11 cellular contexts compared by ENCODE assay signal in genomic region chr15:85554852-85555521, GRCh38.
DNase-seq lines count a peak whose midpoint lies in the region; ATAC-seq lines count a peak whose summit lies in the region.
"Had no signal": no experiment of that assay in that cellular context is flagged by ENCODE, and none has a peak within 500 bp of the region (broad histone marks: within the 10 kb centered on the region; RNA-seq: fewer than 3 reads in every experiment).

No MANE protein-coding gene starts in this region.

- no peaks in the 10 kb centered on the region for H3K79me1 ChIP-seq in trophoblast cell (ENCODE audit: low read length)

- intact Hi-C loops in activated CD4-positive, alpha-beta T cell treated with anti-CD3 and anti-CD28 coated beads for 36 hours (cut with DNase I, micrococcal nuclease), result no loop called here
- intact Hi-C loops in sciatic nerve (cut with DNase I), result no loop called here

- peak; percentile 17 for ATAC-seq in activated CD4-positive, alpha-beta T cell treated with anti-CD3 and anti-CD28 coated beads for 36 hours
- ATAC-seq in HG03066 (IDR thresholded peaks at IDR 0.05; ENCODE audit: low read depth, unreplicated experiment) (peak; percentile 54), sciatic nerve (peak; percentile 51)

- no peak overlapping the region for H3K4me2 ChIP-seq in trophoblast cell (ENCODE audit: low read length)

- no peak overlapping the region for H3K27ac Mint-ChIP-seq in activated CD4-positive, alpha-beta T cell treated with anti-CD3 and anti-CD28 coated beads for 36 hours
- H3K27ac Mint-ChIP-seq: activated CD4-positive, alpha-beta memory T cell treated with anti-CD3 and anti-CD28 coated beads for 36 hours had no signal

- H3K27me3 ChIP-seq in trophoblast cell (ENCODE audit: insufficient read depth, low read length), result no peaks in the 10 kb centered on the region

- H3K18ac ChIP-seq in trophoblast cell (ENCODE audit: low read length), result no peak overlapping the region

- POLR2A ChIA-PET in activated CD4-positive, alpha-beta T cell treated with anti-CD3 and anti-CD28 coated beads for 36 hours (lab: Charles Lee), result no interaction called here

- no peak overlapping the region for H3K4ac ChIP-seq in trophoblast cell (ENCODE audit: low read depth, low read length)

- no peak overlapping the region for H2AFZ ChIP-seq in trophoblast cell (ENCODE audit: insufficient read depth, low read length, poor library complexity)

- DNase-seq in activated CD4-positive, alpha-beta T cell treated with anti-CD3 and anti-CD28 coated beads for 36 hours, result no peak
- DNase-seq in activated CD4-positive, alpha-beta T cell treated with anti-CD3 and anti-CD28 coated beads, Interleukin-2, amount 50 U/mL, for 48 hours, result no peak
- DNase-seq in SKM-1 treated with dmso at 0.1 percent for 144 hours (lab: John Stamatoyannopoulos, UW; ENCODE audit: unreplicated experiment) (peak; percentile 92), sciatic nerve (ENCODE audit: low spot score) (no peak), occipital lobe (lab: John Stamatoyannopoulos, UW) (no peak), trophoblast cell (no peak), NCI-H510A (lab: John Stamatoyannopoulos, UW) (no peak)
- DNase-seq: activated CD4-positive, alpha-beta memory T cell treated with anti-CD3 and anti-CD28 coated beads for 36 hours; NCI-H748 treated with DMSO at 0.1 percent for 48 hours had no signal

- no peak overlapping the region for H3K4me3 Mint-ChIP-seq in activated CD4-positive, alpha-beta T cell treated with anti-CD3 and anti-CD28 coated beads for 36 hours
- H3K4me3 Mint-ChIP-seq: activated CD4-positive, alpha-beta memory T cell treated with anti-CD3 and anti-CD28 coated beads for 36 hours had no signal

- H3K9me3 ChIP-seq in trophoblast cell (ENCODE audit: insufficient read depth, low read depth, low read length), result peaks cover 2% of the 10 kb centered on the region
- H3K9me3 ChIP-seq: prostate gland had no signal

- no peak overlapping the region for H3K23ac ChIP-seq in trophoblast cell (ENCODE audit: low read length)

- H3K27ac ChIP-seq in trophoblast cell (ENCODE audit: low read depth, low read length), result no peak overlapping the region
- H3K27ac ChIP-seq: prostate gland had no signal

- no peak overlapping the region for H4K12ac ChIP-seq in trophoblast cell (ENCODE audit: low read depth, low read length)

- H3K36me3 Mint-ChIP-seq in activated CD4-positive, alpha-beta T cell treated with anti-CD3 and anti-CD28 coated beads for 36 hours (ENCODE audit: low read depth), result peaks cover 29% of the 10 kb centered on the region

- H2AK5ac ChIP-seq in trophoblast cell (ENCODE audit: low read length), result no peak overlapping the region

- no peak overlapping the region for H4K8ac ChIP-seq in trophoblast cell (ENCODE audit: low read depth, low read length)

- no peak overlapping the region for H4K91ac ChIP-seq in trophoblast cell (ENCODE audit: low read depth, low read length)

- no CpG with 5 or more reads among the region's 7 CpGs for WGBS in trophoblast cell (ENCODE audit: extremely low coverage, insufficient coverage, insufficient read length)

- H2BK5ac ChIP-seq in trophoblast cell (ENCODE audit: low read depth, low read length, poor library complexity), result no peak overlapping the region

- CTCF ChIA-PET in activated CD4-positive, alpha-beta T cell treated with anti-CD3 and anti-CD28 coated beads for 36 hours (lab: Charles Lee), result interaction anchor here (0.7 to 1.0 kb wide), 5 partner anchors 11 to 135 kb away, joined by 3 to 5 read pairs (median 4); no protein-coding TSS in a partner anchor

- H2BK120ac ChIP-seq in trophoblast cell (ENCODE audit: insufficient read depth, low read length, poor library complexity), result no peak overlapping the region

- H3K4me1 ChIP-seq in trophoblast cell (ENCODE audit: control insufficient read depth in 1 of 2, insufficient read depth in 2 of 2, low read length in 2 of 2), result no peaks in the 10 kb centered on the region
- H3K4me1 ChIP-seq: prostate gland had no signal

- H3K79me2 ChIP-seq in trophoblast cell (ENCODE audit: control insufficient read depth, insufficient read depth, low read length, poor library complexity), result no peaks in the 10 kb centered on the region

- H3K9me3 Mint-ChIP-seq in activated CD4-positive, alpha-beta T cell treated with anti-CD3 and anti-CD28 coated beads for 36 hours (ENCODE audit: low read depth), result no peaks in the 10 kb centered on the region
- H3K9me3 Mint-ChIP-seq: activated CD4-positive, alpha-beta memory T cell treated with anti-CD3 and anti-CD28 coated beads for 36 hours had no signal

- H3K27me3 Mint-ChIP-seq in activated CD4-positive, alpha-beta T cell treated with anti-CD3 and anti-CD28 coated beads for 36 hours, result no peaks in the 10 kb centered on the region
- H3K27me3 Mint-ChIP-seq: activated CD4-positive, alpha-beta memory T cell treated with anti-CD3 and anti-CD28 coated beads for 36 hours had no signal

- H3K4me1 Mint-ChIP-seq in activated CD4-positive, alpha-beta T cell treated with anti-CD3 and anti-CD28 coated beads for 36 hours, result peaks cover 58% of the 10 kb centered on the region

- H3K9ac ChIP-seq in trophoblast cell (ENCODE audit: low read length), result no peak overlapping the region

- no peak overlapping the region for H2BK12ac ChIP-seq in trophoblast cell (ENCODE audit: low read length)

- no peak overlapping the region for H3K14ac ChIP-seq in trophoblast cell (ENCODE audit: low read length)

- no peak overlapping the region for H3K4me3 ChIP-seq in trophoblast cell (ENCODE audit: low read depth, low read length)
- H3K4me3 ChIP-seq: prostate gland had no signal

- peaks cover 4 to 9% of the 10 kb centered on the region in 2 experiments for H3K36me3 ChIP-seq in trophoblast cell (ENCODE audit: control insufficient read depth in 1 of 2, insufficient read depth in 2 of 2, low read length in 2 of 2)
- H3K36me3 ChIP-seq: prostate gland had no signal
